8 cellular contexts compared by ENCODE assay signal in genomic region chr1:41915786-41916571, GRCh38. TPM values are rescaled to one million over a fixed set of nuclear protein-coding genes. Genes with fewer than 3 reads are reported as not detected.
A peak's percentile ranks its signal among the peaks of the same experiment; 100 is the strongest.
DNase-seq lines count a peak whose midpoint lies in the region; ATAC-seq and TF ChIP-seq lines count a peak whose summit lies in the region.

No MANE protein-coding gene starts in this region.

- no peak for TF ChIP-seq POLR2A in body of pancreas (IDR thresholded peaks at IDR 0.05)

- no peak overlapping the region for H3K27ac ChIP-seq in body of pancreas

- no peaks in the 10 kb centered on the region for H3K9me3 ChIP-seq in body of pancreas

- intact Hi-C loops in body of pancreas (cut with DNase I): no loop called here

- 73 to 85% methylated on average over 4 of the region's 4 CpGs for WGBS in body of pancreas, 2 donors

- H3K27me3 ChIP-seq in body of pancreas: no peaks in the 10 kb centered on the region

- ATAC-seq in body of pancreas: no peak
- no peak for ATAC-seq in HG03135 (IDR thresholded peaks at IDR 0.05; ENCODE audit: unreplicated experiment)
- ATAC-seq in HG03439 (IDR thresholded peaks at IDR 0.05; ENCODE audit: unreplicated experiment): no peak
- no peak for ATAC-seq in HG03025 (IDR thresholded peaks at IDR 0.05; ENCODE audit: low FRiP score, unreplicated experiment)

- H3K4me3 ChIP-seq in body of pancreas: no peak overlapping the region

- TF ChIP-seq CTCF in body of pancreas (IDR thresholded peaks at IDR 0.05): no peak

- no peaks in the 10 kb centered on the region for H3K36me3 ChIP-seq in body of pancreas (replicated peaks in 1 of 2; ENCODE audit: insufficient read depth in 1 of 2, low read depth in 2 of 2)

- peak; percentile 32 to 33 for DNase-seq in activated CD4-positive, alpha-beta T cell treated with anti-CD3 and anti-CD28 coated beads for 4 hours
- no peak for DNase-seq in activated CD4-positive, alpha-beta T cell treated with anti-CD3 and anti-CD28 coated beads for 1 hour
- DNase-seq in NCI-H2227 (lab: John Stamatoyannopoulos, UW; ENCODE audit: unreplicated experiment) (peak; percentile 57), body of pancreas (peak in 3 of 4 donors; percentile 17 to 50 (median 39)), renal cortical epithelial cell (ENCODE audit: low read depth) (peak; percentile 65)

- peaks cover 28% of the 10 kb centered on the region for H3K4me1 ChIP-seq in body of pancreas

RNA-seq across cellular contexts. Expression of gene HIVEP3, which starts 2.7 kb away (rescaled TPM):
- total RNA-seq in body of pancreas (1 to 10 TPM; 3.4 to 4.0 TPM), renal cortical epithelial cell (3.3 and 3.6 TPM in 2 replicates)
